ENCODE assay signal across 8 cellular contexts in genomic region chr6:57021086-57021720, GRCh38. TPM values are rescaled to one million over a fixed set of nuclear protein-coding genes. Genes with fewer than 3 reads are reported as not detected.
DNase-seq lines count a peak whose midpoint lies in the region; ATAC-seq and TF ChIP-seq lines count a peak whose summit lies in the region.

No MANE protein-coding gene starts in this region.

- no peak overlapping the region for H3K9ac ChIP-seq in parathyroid adenoma

- H3K27me3 ChIP-seq in parathyroid adenoma (ENCODE audit: control insufficient read depth, insufficient read depth, low read length) (no peaks in the 10 kb centered on the region), MG63 (no peaks in the 10 kb centered on the region)

- CTCF ChIA-PET in GM10248 (lab: Yijun Ruan, JAX), result interaction anchor here (0.8 to 5.1 kb wide), 23 partner anchors 10 to 295 kb away, joined by 3 to 28 read pairs (median 5); partner anchors contain the start of genes KIAA1586 and PRIM2

- H2AFZ ChIP-seq in parathyroid adenoma, result peak overlapping the region; percentile 47

- H3K4me1 ChIP-seq in parathyroid adenoma, result no peaks in the 10 kb centered on the region

- H3K9me3 ChIP-seq in parathyroid adenoma (ENCODE audit: control insufficient read depth, low read length) (no peaks in the 10 kb centered on the region), MG63 (peaks cover 3% of the 10 kb centered on the region; the same call in 1 of the 2 replicates)

- peak; percentile 62 for ATAC-seq in HG02588 (IDR thresholded peaks at IDR 0.05; ENCODE audit: unreplicated experiment)

- H3K79me2 ChIP-seq in parathyroid adenoma, result no peaks in the 10 kb centered on the region

- H3K27ac ChIP-seq in 22Rv1 (no peak overlapping the region), parathyroid adenoma (no peak overlapping the region)

- DNase-seq in GM10248 (ENCODE audit: extremely low spot score) (peak; percentile 61), NCI-H1436 (lab: John Stamatoyannopoulos, UW) (peak; percentile 34), SW480 (ENCODE audit: low spot score) (peak; percentile 50), fibroblast of the conjunctiva (ENCODE audit: low read depth) (peak; percentile 38), MG63 (no peak)

- POLR2A ChIA-PET in GM10248 (lab: Yijun Ruan, JAX), result no interaction called here

- H3K4me3 ChIP-seq in parathyroid adenoma (ENCODE audit: low read depth, low read length), result no peak overlapping the region
- no peak overlapping the region for H3K4me3 ChIP-seq in MG63

- H3K36me3 ChIP-seq in parathyroid adenoma (ENCODE audit: control insufficient read depth, insufficient read depth, low read length), result no peaks in the 10 kb centered on the region
- no peaks in the 10 kb centered on the region for H3K36me3 ChIP-seq in MG63

- no peak overlapping the region for H3K4me2 ChIP-seq in parathyroid adenoma (ENCODE audit: low read length)

- TF ChIP-seq CTCF in 22Rv1 (IDR thresholded peaks at IDR 0.05) (peak; percentile 77), GM10248 (IDR thresholded peaks at IDR 0.05; ENCODE audit: control extremely low read depth, extremely low read depth, low read depth, missing control alignments) (peak; percentile 49), parathyroid adenoma (IDR thresholded peaks at IDR 0.05) (peak; percentile 47)

RNA-seq across cellular contexts. Expression of gene KIAA1586, which starts 25.3 kb away (rescaled TPM):
- 3.4 and 12.9 TPM in 2 replicates for total RNA-seq in MG63 (2014; rRNA removed; shearing (Covaris generic); ENCODE audit: low replicate concordance)
